In the genomic region with DNA sequence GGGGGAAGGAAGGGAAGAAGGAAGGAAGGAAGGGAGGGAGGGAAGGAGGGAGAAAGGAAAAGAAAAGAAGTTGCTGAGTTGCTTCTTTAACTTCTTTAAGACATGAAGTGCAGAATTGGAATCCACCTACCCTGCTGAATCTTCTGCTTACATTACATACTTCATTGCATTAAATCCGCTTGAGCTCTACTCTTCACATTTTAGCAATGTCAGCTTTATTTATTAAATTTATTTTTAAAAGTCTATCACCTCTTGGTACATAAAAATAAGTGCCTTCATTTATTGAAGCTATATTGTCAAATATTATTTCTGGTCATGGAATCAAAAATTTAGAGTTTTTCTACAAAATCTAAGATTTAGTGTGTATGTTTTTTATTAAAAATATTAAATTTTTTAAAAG, we compare ENCODE assay signal across 3 cellular contexts.
A peak's percentile ranks its signal among the peaks of the same experiment; 100 is the strongest.
TF ChIP-seq lines count a peak whose summit lies in the region.

No MANE protein-coding gene starts in this region.

TF ChIP-seq in A549, 52 proteins besides CTCF, POLR2A, EP300 and RAD21 (continued from another document):
- no peak for TF ChIP-seq MAZ (IDR thresholded peaks at IDR 0.05; ENCODE audit: borderline replicate concordance, low read depth, low read length)

TF ChIP-seq in IMR-90, 13 proteins besides CTCF, POLR2A, EP300 and RAD21 (continued from another document):
- peak; percentile 84 for TF ChIP-seq MAFK (IDR thresholded peaks at IDR 0.05; ENCODE audit: low read depth, low read length)
TF ChIP-seq in IMR-90: peak in this region for 1.

TF ChIP-seq in K562, 482 proteins besides CTCF, POLR2A, EP300 and RAD21 (continued from another document and continues in another):
- TF ChIP-seq HCFC1 (IDR thresholded peaks at IDR 0.05; ENCODE audit: low read depth, low read length) (no peak), CXXC5 (CRISPR knock-in tag; IDR thresholded peaks at IDR 0.05) (no peak), ARID4B (CRISPR knock-in tag; IDR thresholded peaks at IDR 0.05) (no peak), ZNF318 (IDR thresholded peaks at IDR 0.05; ENCODE audit: borderline replicate concordance in 1 of 2, low read depth in 1 of 2) (no peak), SAFB (IDR thresholded peaks at IDR 0.05; ENCODE audit: borderline replicate concordance, low read depth, low read length) (no peak), E4F1 (CRISPR knock-in tag; IDR thresholded peaks at IDR 0.05; ENCODE audit: borderline replicate concordance) (no peak), ZBTB8A (IDR thresholded peaks at IDR 0.05; ENCODE audit: partially characterized antibody) (no peak), ZNF316 (IDR thresholded peaks at IDR 0.05) (peak; percentile 36; the same call in 1 of the 2 replicates), EP400 (IDR thresholded peaks at IDR 0.05) (no peak), MAFK (IDR thresholded peaks at IDR 0.05; ENCODE audit: low read length) (peak; percentile 22; the same call in 1 of the 2 replicates), BRD9 (IDR thresholded peaks at IDR 0.05; ENCODE audit: low read depth, partially characterized antibody) (no peak), PTTG1 (tag; IDR thresholded peaks at IDR 0.05; ENCODE audit: low read depth) (no peak), ZNF740 (CRISPR knock-in tag; IDR thresholded peaks at IDR 0.05) (no peak), ZNF740 (tag; IDR thresholded peaks at IDR 0.05) (no peak), LEF1 (IDR thresholded peaks at IDR 0.05) (no peak), FOXK1 (CRISPR knock-in tag; IDR thresholded peaks at IDR 0.05; ENCODE audit: borderline replicate concordance) (no peak), POLR2B (IDR thresholded peaks at IDR 0.05; ENCODE audit: low read depth, partially characterized antibody) (no peak), POLR3G (IDR thresholded peaks at IDR 0.05; ENCODE audit: extremely low read depth, insufficient read length, insufficient replicate concordance) (no peak), FOXM1 (IDR thresholded peaks at IDR 0.05; ENCODE audit: low read depth) (no peak), FOXM1 (CRISPR knock-in tag; IDR thresholded peaks at IDR 0.05; ENCODE audit: low read depth) (no peak), NFE2L1 (tag; IDR thresholded peaks at IDR 0.05; ENCODE audit: borderline replicate concordance, low read depth) (no peak), MAFF (IDR thresholded peaks at IDR 0.05; ENCODE audit: low read length) (peak; percentile 21; the same call in 1 of the 2 replicates), MEF2A (IDR thresholded peaks at IDR 0.05; ENCODE audit: control insufficient read depth, low read depth, low read length) (no peak)
- TF ChIP-seq, protein P1, sequence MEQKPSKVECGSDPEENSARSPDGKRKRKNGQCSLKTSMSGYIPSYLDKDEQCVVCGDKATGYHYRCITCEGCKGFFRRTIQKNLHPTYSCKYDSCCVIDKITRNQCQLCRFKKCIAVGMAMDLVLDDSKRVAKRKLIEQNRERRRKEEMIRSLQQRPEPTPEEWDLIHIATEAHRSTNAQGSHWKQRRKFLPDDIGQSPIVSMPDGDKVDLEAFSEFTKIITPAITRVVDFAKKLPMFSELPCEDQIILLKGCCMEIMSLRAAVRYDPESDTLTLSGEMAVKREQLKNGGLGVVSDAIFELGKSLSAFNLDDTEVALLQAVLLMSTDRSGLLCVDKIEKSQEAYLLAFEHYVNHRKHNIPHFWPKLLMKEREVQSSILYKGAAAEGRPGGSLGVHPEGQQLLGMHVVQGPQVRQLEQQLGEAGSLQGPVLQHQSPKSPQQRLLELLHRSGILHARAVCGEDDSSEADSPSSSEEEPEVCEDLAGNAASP (IDR thresholded peaks at IDR 0.05): no peak
- TF ChIP-seq, protein P2, sequence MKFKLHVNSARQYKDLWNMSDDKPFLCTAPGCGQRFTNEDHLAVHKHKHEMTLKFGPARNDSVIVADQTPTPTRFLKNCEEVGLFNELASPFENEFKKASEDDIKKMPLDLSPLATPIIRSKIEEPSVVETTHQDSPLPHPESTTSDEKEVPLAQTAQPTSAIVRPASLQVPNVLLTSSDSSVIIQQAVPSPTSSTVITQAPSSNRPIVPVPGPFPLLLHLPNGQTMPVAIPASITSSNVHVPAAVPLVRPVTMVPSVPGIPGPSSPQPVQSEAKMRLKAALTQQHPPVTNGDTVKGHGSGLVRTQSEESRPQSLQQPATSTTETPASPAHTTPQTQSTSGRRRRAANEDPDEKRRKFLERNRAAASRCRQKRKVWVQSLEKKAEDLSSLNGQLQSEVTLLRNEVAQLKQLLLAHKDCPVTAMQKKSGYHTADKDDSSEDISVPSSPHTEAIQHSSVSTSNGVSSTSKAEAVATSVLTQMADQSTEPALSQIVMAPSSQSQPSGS (CRISPR knock-in tag; IDR thresholded peaks at IDR 0.05): no peak
- TF ChIP-seq, protein P3, sequence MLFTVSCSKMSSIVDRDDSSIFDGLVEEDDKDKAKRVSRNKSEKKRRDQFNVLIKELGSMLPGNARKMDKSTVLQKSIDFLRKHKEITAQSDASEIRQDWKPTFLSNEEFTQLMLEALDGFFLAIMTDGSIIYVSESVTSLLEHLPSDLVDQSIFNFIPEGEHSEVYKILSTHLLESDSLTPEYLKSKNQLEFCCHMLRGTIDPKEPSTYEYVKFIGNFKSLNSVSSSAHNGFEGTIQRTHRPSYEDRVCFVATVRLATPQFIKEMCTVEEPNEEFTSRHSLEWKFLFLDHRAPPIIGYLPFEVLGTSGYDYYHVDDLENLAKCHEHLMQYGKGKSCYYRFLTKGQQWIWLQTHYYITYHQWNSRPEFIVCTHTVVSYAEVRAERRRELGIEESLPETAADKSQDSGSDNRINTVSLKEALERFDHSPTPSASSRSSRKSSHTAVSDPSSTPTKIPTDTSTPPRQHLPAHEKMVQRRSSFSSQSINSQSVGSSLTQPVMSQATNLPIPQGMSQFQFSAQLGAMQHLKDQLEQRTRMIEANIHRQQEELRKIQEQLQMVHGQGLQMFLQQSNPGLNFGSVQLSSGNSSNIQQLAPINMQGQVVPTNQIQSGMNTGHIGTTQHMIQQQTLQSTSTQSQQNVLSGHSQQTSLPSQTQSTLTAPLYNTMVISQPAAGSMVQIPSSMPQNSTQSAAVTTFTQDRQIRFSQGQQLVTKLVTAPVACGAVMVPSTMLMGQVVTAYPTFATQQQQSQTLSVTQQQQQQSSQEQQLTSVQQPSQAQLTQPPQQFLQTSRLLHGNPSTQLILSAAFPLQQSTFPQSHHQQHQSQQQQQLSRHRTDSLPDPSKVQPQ (CRISPR knock-in tag; IDR thresholded peaks at IDR 0.05; ENCODE audit: borderline replicate concordance): no peak
- TF ChIP-seq, protein P4, sequence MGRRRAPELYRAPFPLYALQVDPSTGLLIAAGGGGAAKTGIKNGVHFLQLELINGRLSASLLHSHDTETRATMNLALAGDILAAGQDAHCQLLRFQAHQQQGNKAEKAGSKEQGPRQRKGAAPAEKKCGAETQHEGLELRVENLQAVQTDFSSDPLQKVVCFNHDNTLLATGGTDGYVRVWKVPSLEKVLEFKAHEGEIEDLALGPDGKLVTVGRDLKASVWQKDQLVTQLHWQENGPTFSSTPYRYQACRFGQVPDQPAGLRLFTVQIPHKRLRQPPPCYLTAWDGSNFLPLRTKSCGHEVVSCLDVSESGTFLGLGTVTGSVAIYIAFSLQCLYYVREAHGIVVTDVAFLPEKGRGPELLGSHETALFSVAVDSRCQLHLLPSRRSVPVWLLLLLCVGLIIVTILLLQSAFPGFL (CRISPR knock-in tag; IDR thresholded peaks at IDR 0.05): no peak
- TF ChIP-seq, protein P5, sequence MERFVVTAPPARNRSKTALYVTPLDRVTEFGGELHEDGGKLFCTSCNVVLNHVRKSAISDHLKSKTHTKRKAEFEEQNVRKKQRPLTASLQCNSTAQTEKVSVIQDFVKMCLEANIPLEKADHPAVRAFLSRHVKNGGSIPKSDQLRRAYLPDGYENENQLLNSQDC (CRISPR knock-in tag; IDR thresholded peaks at IDR 0.05): no peak
